ENCODE assay signal across 15 cellular contexts in the genomic region with DNA sequence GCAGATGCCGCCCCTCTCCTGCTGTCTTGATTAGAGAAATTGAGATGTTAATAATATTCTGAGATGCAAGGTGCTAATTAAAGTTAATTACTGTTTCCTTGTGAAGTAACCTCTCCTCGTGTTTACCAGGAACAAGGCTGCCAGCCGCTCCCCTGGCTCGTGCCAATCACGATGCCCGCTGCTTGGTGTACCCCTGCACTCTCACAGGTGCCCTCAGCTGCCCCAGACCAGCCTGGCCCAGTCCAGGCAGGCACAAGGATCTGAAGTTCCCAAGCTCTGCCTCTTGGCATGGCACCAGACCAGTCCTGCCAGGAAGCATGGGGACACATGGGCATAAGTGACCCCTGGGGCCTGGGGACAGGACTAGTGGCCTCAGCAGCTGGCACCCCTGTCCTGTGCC. TPM values are rescaled to one million over a fixed set of nuclear protein-coding genes. Genes with fewer than 3 reads are reported as not detected.
DNase-seq lines count a peak whose midpoint lies in the region; ATAC-seq and TF ChIP-seq lines count a peak whose summit lies in the region.
"Had no signal": no experiment of that assay in that cellular context is flagged by ENCODE, and none has a peak within 500 bp of the region (broad histone marks: within the 10 kb centered on the region; RNA-seq: fewer than 3 reads in every experiment).

No MANE protein-coding gene starts in this region.

- TF ChIP-seq CTCF in breast epithelium (IDR thresholded peaks at IDR 0.05) = no peak
- no peak for TF ChIP-seq CTCF in lower lobe of right lung (IDR thresholded peaks at IDR 0.05)

- H3K4me3 ChIP-seq in breast epithelium = no peak overlapping the region
- H3K4me3 ChIP-seq in lower lobe of right lung = no peak overlapping the region
- H3K4me3 ChIP-seq in thymus (ENCODE audit: low read length) = peak overlapping the region; percentile 28
- H3K4me3 ChIP-seq in HAP-1 = no peak overlapping the region
- H3K4me3 ChIP-seq: coronary artery, PC-9 had no signal

- in situ Hi-C loops in HAP-1 (cut with MboI; ENCODE audit: low sequenced_read_pairs) = no loop called here

- H3K9me3 ChIP-seq in breast epithelium (no peaks in the 10 kb centered on the region), lower lobe of right lung (no peaks in the 10 kb centered on the region), thymus (ENCODE audit: control insufficient read depth) (no peaks in the 10 kb centered on the region), HAP-1 (no peaks in the 10 kb centered on the region)

- 90% methylated on average over 6 of the region's 6 CpGs for WGBS in thymus

- no peaks in the 10 kb centered on the region for H3K27me3 ChIP-seq in breast epithelium
- no peaks in the 10 kb centered on the region for H3K27me3 ChIP-seq in lower lobe of right lung (ENCODE audit: low read depth)
- no peaks in the 10 kb centered on the region for H3K27me3 ChIP-seq in thymus (ENCODE audit: control insufficient read depth, insufficient read depth)
- H3K27me3 ChIP-seq in HAP-1 (ENCODE audit: low read depth) = no peaks in the 10 kb centered on the region

- H3K27ac ChIP-seq in breast epithelium (peak overlapping the region; percentile 86 to 91), lower lobe of right lung (peak overlapping the region; percentile 75), thymus (ENCODE audit: low read depth) (no peak overlapping the region)
- H3K27ac ChIP-seq: PC-9 had no signal

- TF ChIP-seq POLR2A in breast epithelium (IDR thresholded peaks at IDR 0.05) = no peak

- DNase-seq in NCI-H1105 (lab: John Stamatoyannopoulos, UW) = peak; percentile 65
- no peak for DNase-seq in NCI-H1105 treated with DMSO at 0.1 percent for 48 hours (lab: John Stamatoyannopoulos, UW)
- peak; percentile 72 to 75 for DNase-seq in breast epithelium (ENCODE audit: low spot score in 2 of 2)
- DNase-seq in lower lobe of right lung = peak; percentile 77
- DNase-seq in HAP-1 (ENCODE audit: low spot score in 2 of 2) = no peak
- DNase-seq in NCI-H82 (lab: John Stamatoyannopoulos, UW) = no peak
- DNase-seq in NK-92 (lab: John Stamatoyannopoulos, UW; ENCODE audit: unreplicated experiment) = no peak
- DNase-seq: activated naive CD8-positive, alpha-beta T cell treated with anti-CD3 and anti-CD28 coated beads, Interleukin-2, amount 50 U/mL, for 24 hours; HCEC 1CT; immature natural killer cell; natural killer cell; T-helper 1 cell had no signal

- peaks cover 0 to 27% of the 10 kb centered on the region in 2 donors for H3K4me1 ChIP-seq in breast epithelium
- peaks cover 65% of the 10 kb centered on the region for H3K4me1 ChIP-seq in lower lobe of right lung
- H3K4me1 ChIP-seq in thymus (ENCODE audit: control insufficient read depth, insufficient read depth, low read length) = peaks cover 75% of the 10 kb centered on the region
- H3K4me1 ChIP-seq in HAP-1 = peaks cover 19% of the 10 kb centered on the region

- H3K36me3 ChIP-seq in breast epithelium (no peaks in the 10 kb centered on the region), lower lobe of right lung (no peaks in the 10 kb centered on the region), thymus (ENCODE audit: control insufficient read depth, insufficient read depth) (no peaks in the 10 kb centered on the region), HAP-1 (replicated peaks) (no peaks in the 10 kb centered on the region)

- intact Hi-C loops in breast epithelium (cut with DNase I; ENCODE audit: low total_unique reads) = no loop called here
- intact Hi-C loops in lower lobe of right lung (cut with DNase I) = no loop called here

- peak; percentile 73 to 75 for ATAC-seq in lower lobe of right lung
- ATAC-seq: activated naive CD8-positive, alpha-beta T cell treated with anti-CD3 and anti-CD28 coated beads, Interleukin-2, amount 50 U/mL, for 24 hours; natural killer cell had no signal

RNA-seq across cellular contexts. Expression of a gene that starts 36.4 kb away (rescaled TPM):
- total RNA-seq in breast epithelium (10 to 100 TPM; 28.3 to 72.7 (median 65.9) TPM), lower lobe of right lung (55.7 TPM)
- polyA plus RNA-seq in thymus = 5.1 TPM

Comparison
In these comparisons a context has a peak if more than half of its experiments do, and no peak if none do; other contexts are left out.
1. DNase-seq: peak in NCI-H1105 (single experiment), breast epithelium (2 of 2) and lower lobe of right lung (single experiment); none in NCI-H1105 treated with DMSO at 0.1 percent for 48 hours (single experiment), HAP-1 (0 of 2), NCI-H82 (single experiment) and NK-92 (single experiment).